Comparison of ENCODE assay signal across 30 cellular contexts in the genomic region with DNA sequence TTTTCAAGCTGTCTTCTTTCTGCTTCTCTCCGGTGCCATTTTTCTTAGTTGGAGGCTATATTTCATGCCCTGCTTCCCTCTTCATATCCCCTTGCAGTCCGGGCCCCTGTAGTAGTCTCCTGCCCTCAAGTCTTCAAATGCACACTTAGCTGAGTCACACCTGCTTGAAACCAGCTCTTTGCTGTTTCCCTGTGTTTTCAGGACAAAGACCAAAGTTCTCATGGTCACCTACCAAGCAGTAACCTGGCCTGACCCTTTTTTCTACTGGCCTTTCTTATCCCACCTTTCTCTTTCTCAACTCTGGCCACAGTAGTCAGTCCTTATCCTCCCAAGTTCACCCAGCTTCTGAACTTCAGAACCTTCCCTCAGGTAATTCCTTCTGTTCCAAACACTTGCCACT. TPM values are rescaled to one million over a fixed set of nuclear protein-coding genes. Genes with fewer than 3 reads are reported as not detected.
DNase-seq lines count a peak whose midpoint lies in the region; ATAC-seq and FAIRE-seq lines count a peak whose summit lies in the region.
"Had no signal": no experiment of that assay in that cellular context is flagged by ENCODE, and none has a peak within 500 bp of the region (broad histone marks: within the 10 kb centered on the region; RNA-seq: fewer than 3 reads in every experiment).

No MANE protein-coding gene starts in this region.

- H3K9me3 ChIP-seq in T-helper 17 cell (ENCODE audit: control insufficient read depth, low read length, poor library complexity, severe bottlenecking), result no peaks in the 10 kb centered on the region
- H3K9me3 ChIP-seq: sigmoid colon, SK-N-SH, testis had no signal

- no peak for FAIRE-seq in frontal cortex (lab: Jason Lieb, UNC)
- FAIRE-seq: bronchial epithelial cell, urothelium cell line had no signal

- no peak overlapping the region for H3K4me3 Mint-ChIP-seq in stimulated activated naive CD8-positive, alpha-beta T cell treated with anti-CD3 and anti-CD28 coated beads, Interleukin-15, Interleukin-2, amounts not matched to agents 100 ng/mL and 50 ng/mL, for 24 hours
- no peak overlapping the region for H3K4me3 Mint-ChIP-seq in T-helper 17 cell

- no peaks in the 10 kb centered on the region for H3K9me3 Mint-ChIP-seq in stimulated activated naive CD8-positive, alpha-beta T cell treated with anti-CD3 and anti-CD28 coated beads, Interleukin-15, Interleukin-2, amounts not matched to agents 100 ng/mL and 50 ng/mL, for 24 hours

- H3K4me1 Mint-ChIP-seq in stimulated activated naive CD8-positive, alpha-beta T cell treated with anti-CD3 and anti-CD28 coated beads, Interleukin-15, Interleukin-2, amounts not matched to agents 100 ng/mL and 50 ng/mL, for 24 hours (ENCODE audit: low read depth), result no peaks in the 10 kb centered on the region
- H3K4me1 Mint-ChIP-seq in T-helper 17 cell, result peaks cover 13% of the 10 kb centered on the region

- peaks cover 70% of the 10 kb centered on the region for H3K36me3 Mint-ChIP-seq in stimulated activated naive CD8-positive, alpha-beta T cell treated with anti-CD3 and anti-CD28 coated beads, Interleukin-15, Interleukin-2, amounts not matched to agents 100 ng/mL and 50 ng/mL, for 24 hours (ENCODE audit: low read depth)
- peaks cover 13% of the 10 kb centered on the region for H3K36me3 Mint-ChIP-seq in T-helper 17 cell (ENCODE audit: low read depth)

- ATAC-seq in stimulated activated naive CD8-positive, alpha-beta T cell treated with anti-CD3 and anti-CD28 coated beads, Interleukin-15, Interleukin-2, amounts not matched to agents 100 U/mL and 50 U/mL, for 24 hours, result no peak
- no peak for ATAC-seq in T-helper 17 cell
- peak; percentile 66 for ATAC-seq in left lobe of liver

- no peaks in the 10 kb centered on the region for H3K27me3 Mint-ChIP-seq in stimulated activated naive CD8-positive, alpha-beta T cell treated with anti-CD3 and anti-CD28 coated beads, Interleukin-15, Interleukin-2, amounts not matched to agents 100 ng/mL and 50 ng/mL, for 24 hours
- H3K27me3 Mint-ChIP-seq in T-helper 17 cell, result no peaks in the 10 kb centered on the region

- no peak for DNase-seq in stimulated activated naive CD8-positive, alpha-beta T cell treated with anti-CD3 and anti-CD28 coated beads, Interleukin-15, Interleukin-2, amounts not matched to agents 100 U/mL and 50 U/mL, for 24 hours
- DNase-seq in T-helper 17 cell, result no peak
- DNase-seq in left lobe of liver (ENCODE audit: low spot score), result no peak
- no peak for DNase-seq in iPS-NIHi7 (ENCODE audit: extremely low spot score)
- no peak for DNase-seq in frontal cortex (ENCODE audit: low spot score in 2 of 2)
- no peak for DNase-seq in NOMO-1 (lab: John Stamatoyannopoulos, UW; ENCODE audit: unreplicated experiment in 2 of 2)
- DNase-seq: activated CD4-positive, alpha-beta T cell treated with anti-CD3 and anti-CD28 coated beads, Interleukin-2, amount 50 U/mL, for 1 hour; activated gamma-delta T cell treated with Interleukin-2 at 50 U/mL for 16 hours; amygdala; C1 segment of cervical spinal cord; DMS 273 treated with DMSO at 0.1 percent for 48 hours; effector CD4-positive, alpha-beta T cell; GM23248; head of caudate nucleus; IMR-90; kidney glomerular epithelial cell; NCI-H1694 treated with DMSO at 0.1 percent for 48 hours; NCI-H510A; OCI-M1; posterior cingulate gyrus; sigmoid colon; SK-N-SH; stimulated activated CD4-positive, alpha-beta T cell treated with anti-CD3 and anti-CD28 coated beads, Interleukin-4, amount 100 ng/mL, for 4 hours; stimulated activated naive CD4-positive, alpha-beta T cell; T1000; testis; WERI-Rb-1 had no signal

- H3K27ac Mint-ChIP-seq in stimulated activated naive CD8-positive, alpha-beta T cell treated with anti-CD3 and anti-CD28 coated beads, Interleukin-15, Interleukin-2, amounts not matched to agents 100 ng/mL and 50 ng/mL, for 24 hours, result peak overlapping the region; percentile 43
- H3K27ac Mint-ChIP-seq in T-helper 17 cell, result peak overlapping the region; percentile 90

RNA-seq across cellular contexts. Expression of a gene that starts 28.5 kb away (rescaled TPM):
- total RNA-seq in T-helper 17 cell (100 to 1,000 TPM; 107 TPM), left lobe of liver (524 TPM), frontal cortex (213 TPM)

RNA-seq across cellular contexts. Expression of a gene that starts 28.8 kb away (rescaled TPM):
- 10 to 100 TPM; 28.9 to 31.3 TPM for total RNA-seq in T-helper 17 cell
- 26.7 TPM for total RNA-seq in left lobe of liver
- total RNA-seq in frontal cortex, result 42.8 TPM

RNA-seq across cellular contexts. Expression of a gene that starts 46.1 kb away (rescaled TPM):
- total RNA-seq in T-helper 17 cell (not detected), left lobe of liver (not detected), frontal cortex (not detected)
- total RNA-seq: GM23248, IMR-90, sigmoid colon, testis had no signal
